ENCODE assay signal across 8 cellular contexts in the genomic region with DNA sequence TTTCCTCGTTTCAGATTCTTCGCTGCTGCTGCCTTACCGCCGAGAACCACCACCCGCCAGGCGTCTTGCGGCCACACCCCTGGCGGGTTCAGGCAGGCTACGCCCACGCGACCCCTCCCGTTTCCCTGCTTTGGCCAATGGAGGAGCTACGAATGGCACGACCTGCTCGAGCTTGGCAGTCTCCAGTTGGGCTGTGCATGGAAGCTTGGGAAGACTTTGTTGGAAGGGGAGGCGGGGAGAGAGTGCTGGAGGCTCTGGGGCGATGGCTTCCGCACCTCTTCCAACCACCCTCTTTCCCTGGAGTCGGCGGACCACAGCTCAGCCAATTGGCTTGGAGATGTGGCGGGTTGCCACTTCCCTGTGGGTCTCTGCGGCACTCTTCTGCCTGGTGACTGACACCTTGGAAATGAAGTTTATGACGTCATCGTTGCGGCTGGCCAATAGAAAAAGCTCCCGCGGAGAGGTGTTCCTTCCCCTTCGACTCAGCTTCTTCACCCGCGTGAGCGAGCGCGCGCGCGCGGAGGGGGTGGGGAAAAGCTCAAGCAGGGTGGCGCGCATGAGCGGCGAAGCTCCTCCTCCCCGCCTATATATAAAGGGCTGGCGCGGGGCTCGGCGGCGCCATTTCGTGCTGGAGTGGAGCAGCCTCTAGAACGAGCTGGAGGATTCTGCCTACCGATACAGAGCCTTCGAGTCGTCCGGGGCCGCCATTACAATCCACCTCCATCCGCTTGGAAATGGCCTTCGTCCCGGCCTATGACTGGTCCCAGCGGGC. TPM values are rescaled to one million over a fixed set of nuclear protein-coding genes. Genes with fewer than 3 reads are reported as not detected.
A peak's percentile ranks its signal among the peaks of the same experiment; 100 is the strongest.
DNase-seq lines count a peak whose midpoint lies in the region; ATAC-seq and TF ChIP-seq lines count a peak whose summit lies in the region.

No MANE protein-coding gene starts in this region.

- H3K27ac Mint-ChIP-seq in activated naive CD8-positive, alpha-beta T cell, result peak overlapping the region; percentile 100

- no peaks in the 10 kb centered on the region for H3K9me3 Mint-ChIP-seq in activated naive CD8-positive, alpha-beta T cell (ENCODE audit: low read depth)

- H3K36me3 Mint-ChIP-seq in activated naive CD8-positive, alpha-beta T cell, result peaks cover 29% of the 10 kb centered on the region

- peak; percentile 100 for TF ChIP-seq POLR2A in GM10847 (IDR thresholded peaks at IDR 0.05; ENCODE audit: extremely low read depth, insufficient read length)

- peak; percentile 33 for ATAC-seq in HG02623 (IDR thresholded peaks at IDR 0.05; ENCODE audit: unreplicated experiment)
- peak; percentile 71 for ATAC-seq in SK-N-SH treated with all-trans-retinoic acid at 6 μM for 48 hours

- peak overlapping the region; percentile 100 for H3K27ac ChIP-seq in temporal lobe (ENCODE audit: low read depth, low read length)

- DNase-seq in NCI-H1092 treated with DMSO at 0.1 percent for 48 hours (lab: John Stamatoyannopoulos, UW), result peak; percentile 97
- peak; percentile 99 for DNase-seq in glomerular endothelial cell (ENCODE audit: extremely low read depth, low read depth, low spot score)
- peak; percentile 99 for DNase-seq in occipital lobe (lab: John Stamatoyannopoulos, UW)

- H3K4me3 Mint-ChIP-seq in activated naive CD8-positive, alpha-beta T cell, result peak overlapping the region; percentile 95

- peaks cover 27% of the 10 kb centered on the region for H3K4me1 Mint-ChIP-seq in activated naive CD8-positive, alpha-beta T cell (ENCODE audit: low read depth)

- no peaks in the 10 kb centered on the region for H3K27me3 Mint-ChIP-seq in activated naive CD8-positive, alpha-beta T cell

TF ChIP-seq in SK-N-SH treated with all-trans-retinoic acid at 6 μM for 48 hours, 23 proteins besides CTCF, POLR2A, EP300 and RAD21 (continues in another document):
- peak; percentile 63 for TF ChIP-seq ZC3H10 (CRISPR knock-in tag; IDR thresholded peaks at IDR 0.05)
- TF ChIP-seq ZNF8 (CRISPR knock-in tag; IDR thresholded peaks at IDR 0.05), result no peak
- TF ChIP-seq, protein P1, sequence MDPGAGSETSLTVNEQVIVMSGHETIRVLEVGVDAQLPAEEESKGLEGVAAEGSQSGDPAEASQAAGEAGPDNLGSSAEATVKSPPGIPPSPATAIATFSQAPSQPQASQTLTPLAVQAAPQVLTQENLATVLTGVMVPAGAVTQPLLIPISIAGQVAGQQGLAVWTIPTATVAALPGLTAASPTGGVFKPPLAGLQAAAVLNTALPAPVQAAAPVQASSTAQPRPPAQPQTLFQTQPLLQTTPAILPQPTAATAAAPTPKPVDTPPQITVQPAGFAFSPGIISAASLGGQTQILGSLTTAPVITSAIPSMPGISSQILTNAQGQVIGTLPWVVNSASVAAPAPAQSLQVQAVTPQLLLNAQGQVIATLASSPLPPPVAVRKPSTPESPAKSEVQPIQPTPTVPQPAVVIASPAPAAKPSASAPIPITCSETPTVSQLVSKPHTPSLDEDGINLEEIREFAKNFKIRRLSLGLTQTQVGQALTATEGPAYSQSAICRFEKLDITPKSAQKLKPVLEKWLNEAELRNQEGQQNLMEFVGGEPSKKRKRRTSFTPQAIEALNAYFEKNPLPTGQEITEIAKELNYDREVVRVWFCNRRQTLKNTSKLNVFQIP (CRISPR knock-in tag; IDR thresholded peaks at IDR 0.05; ENCODE audit: borderline replicate concordance, low read depth), result peak; percentile 53; the same call in 1 of the 2 replicates
- TF ChIP-seq ZNF70 (CRISPR knock-in tag; IDR thresholded peaks at IDR 0.05), result peak; percentile 71
- TF ChIP-seq RARB (CRISPR knock-in tag; IDR thresholded peaks at IDR 0.05), result 0 out of 2 replicates have a peak, but pooled peaks have one; percentile 72
- TF ChIP-seq, protein P2, sequence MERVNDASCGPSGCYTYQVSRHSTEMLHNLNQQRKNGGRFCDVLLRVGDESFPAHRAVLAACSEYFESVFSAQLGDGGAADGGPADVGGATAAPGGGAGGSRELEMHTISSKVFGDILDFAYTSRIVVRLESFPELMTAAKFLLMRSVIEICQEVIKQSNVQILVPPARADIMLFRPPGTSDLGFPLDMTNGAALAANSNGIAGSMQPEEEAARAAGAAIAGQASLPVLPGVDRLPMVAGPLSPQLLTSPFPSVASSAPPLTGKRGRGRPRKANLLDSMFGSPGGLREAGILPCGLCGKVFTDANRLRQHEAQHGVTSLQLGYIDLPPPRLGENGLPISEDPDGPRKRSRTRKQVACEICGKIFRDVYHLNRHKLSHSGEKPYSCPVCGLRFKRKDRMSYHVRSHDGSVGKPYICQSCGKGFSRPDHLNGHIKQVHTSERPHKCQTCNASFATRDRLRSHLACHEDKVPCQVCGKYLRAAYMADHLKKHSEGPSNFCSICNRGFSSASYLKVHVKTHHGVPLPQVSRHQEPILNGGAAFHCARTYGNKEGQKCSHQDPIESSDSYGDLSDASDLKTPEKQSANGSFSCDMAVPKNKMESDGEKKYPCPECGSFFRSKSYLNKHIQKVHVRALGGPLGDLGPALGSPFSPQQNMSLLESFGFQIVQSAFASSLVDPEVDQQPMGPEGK (CRISPR knock-in tag; IDR thresholded peaks at IDR 0.05; ENCODE audit: borderline replicate concordance), result peak; percentile 73; the same call in 1 of the 2 replicates
- peak; percentile 98; the same call in 1 of the 2 replicates for TF ChIP-seq PPARA (CRISPR knock-in tag; IDR thresholded peaks at IDR 0.05; ENCODE audit: borderline replicate concordance)
- TF ChIP-seq ESRRG (CRISPR knock-in tag; IDR thresholded peaks at IDR 0.05), result peak; percentile 7; the same call in 1 of the 2 replicates
- no peak for TF ChIP-seq TCF4 (CRISPR knock-in tag; IDR thresholded peaks at IDR 0.05; ENCODE audit: borderline replicate concordance)
- TF ChIP-seq, protein P3, sequence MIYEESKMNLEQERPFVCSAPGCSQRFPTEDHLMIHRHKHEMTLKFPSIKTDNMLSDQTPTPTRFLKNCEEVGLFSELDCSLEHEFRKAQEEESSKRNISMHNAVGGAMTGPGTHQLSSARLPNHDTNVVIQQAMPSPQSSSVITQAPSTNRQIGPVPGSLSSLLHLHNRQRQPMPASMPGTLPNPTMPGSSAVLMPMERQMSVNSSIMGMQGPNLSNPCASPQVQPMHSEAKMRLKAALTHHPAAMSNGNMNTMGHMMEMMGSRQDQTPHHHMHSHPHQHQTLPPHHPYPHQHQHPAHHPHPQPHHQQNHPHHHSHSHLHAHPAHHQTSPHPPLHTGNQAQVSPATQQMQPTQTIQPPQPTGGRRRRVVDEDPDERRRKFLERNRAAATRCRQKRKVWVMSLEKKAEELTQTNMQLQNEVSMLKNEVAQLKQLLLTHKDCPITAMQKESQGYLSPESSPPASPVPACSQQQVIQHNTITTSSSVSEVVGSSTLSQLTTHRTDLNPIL (CRISPR knock-in tag; IDR thresholded peaks at IDR 0.05; ENCODE audit: low read depth), result peak; percentile 99
- TF ChIP-seq, protein P4, sequence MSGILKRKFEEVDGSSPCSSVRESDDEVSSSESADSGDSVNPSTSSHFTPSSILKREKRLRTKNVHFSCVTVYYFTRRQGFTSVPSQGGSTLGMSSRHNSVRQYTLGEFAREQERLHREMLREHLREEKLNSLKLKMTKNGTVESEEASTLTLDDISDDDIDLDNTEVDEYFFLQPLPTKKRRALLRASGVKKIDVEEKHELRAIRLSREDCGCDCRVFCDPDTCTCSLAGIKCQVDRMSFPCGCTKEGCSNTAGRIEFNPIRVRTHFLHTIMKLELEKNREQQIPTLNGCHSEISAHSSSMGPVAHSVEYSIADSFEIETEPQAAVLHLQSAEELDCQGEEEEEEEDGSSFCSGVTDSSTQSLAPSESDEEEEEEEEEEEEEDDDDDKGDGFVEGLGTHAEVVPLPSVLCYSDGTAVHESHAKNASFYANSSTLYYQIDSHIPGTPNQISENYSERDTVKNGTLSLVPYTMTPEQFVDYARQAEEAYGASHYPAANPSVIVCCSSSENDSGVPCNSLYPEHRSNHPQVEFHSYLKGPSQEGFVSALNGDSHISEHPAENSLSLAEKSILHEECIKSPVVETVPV (CRISPR knock-in tag; IDR thresholded peaks at IDR 0.05), result 0 out of 2 replicates have a peak, but pooled peaks have one; percentile 41
- TF ChIP-seq OSR1 (CRISPR knock-in tag; IDR thresholded peaks at IDR 0.05), result no peak
- TF ChIP-seq ISL1 (CRISPR knock-in tag; IDR thresholded peaks at IDR 0.05), result peak; percentile 33; the same call in 1 of the 2 replicates
- peak; percentile 93 for TF ChIP-seq ARNTL (CRISPR knock-in tag; IDR thresholded peaks at IDR 0.05; ENCODE audit: borderline replicate concordance, low read depth)
- TF ChIP-seq GLIS3 (CRISPR knock-in tag; IDR thresholded peaks at IDR 0.05), result peak; percentile 65; the same call in 1 of the 2 replicates
- peak; percentile 95 for TF ChIP-seq CSDC2 (CRISPR knock-in tag; IDR thresholded peaks at IDR 0.05)
- peak; percentile 98 for TF ChIP-seq SNAI2 (CRISPR knock-in tag; IDR thresholded peaks at IDR 0.05)
- TF ChIP-seq ZNF565 (CRISPR knock-in tag; conservative IDR thresholded peaks at IDR 0.05; ENCODE audit: low read depth), result peak; percentile 95
- TF ChIP-seq TOX (CRISPR knock-in tag; IDR thresholded peaks at IDR 0.05; ENCODE audit: borderline replicate concordance), result peak; percentile 60; the same call in 1 of the 2 replicates

RNA-seq across cellular contexts. Expression of a gene that starts 3.4 kb away (rescaled TPM):
- total RNA-seq in glomerular endothelial cell, result 116 and 138 TPM in 2 replicates
- total RNA-seq in occipital lobe, result 66.6 TPM
- total RNA-seq in temporal lobe, result 68.6 TPM

RNA-seq across cellular contexts. Expression of a gene that starts 18.9 kb away (rescaled TPM):
- total RNA-seq in glomerular endothelial cell (0.53 and 0.99 TPM in 2 replicates), occipital lobe (0.94 TPM), temporal lobe (1.5 TPM)

RNA-seq across cellular contexts. Expression of a gene that starts 30.9 kb away (rescaled TPM):
- total RNA-seq in glomerular endothelial cell, result 0.48 and 1.8 TPM in 2 replicates
- 2.0 TPM for total RNA-seq in occipital lobe
- total RNA-seq in temporal lobe, result 0.49 TPM

RNA-seq across cellular contexts. Expression of a gene that starts 37.6 kb away (rescaled TPM):
- total RNA-seq in glomerular endothelial cell (not detected in 2 replicates), occipital lobe (0.16 TPM), temporal lobe (0.25 TPM)

Comparison
In these comparisons a context has a peak if more than half of its experiments do, and no peak if none do; other contexts are left out.
1. Peak in every context shown above with its lines: DNase-seq, ATAC-seq and H3K27ac ChIP-seq.